Comparison of ENCODE assay signal across 9 cellular contexts in genomic region chr19:1254530-1255185, GRCh38. TPM values are rescaled to one million over a fixed set of nuclear protein-coding genes. Genes with fewer than 3 reads are reported as not detected.
DNase-seq lines count a peak whose midpoint lies in the region; ATAC-seq and TF ChIP-seq lines count a peak whose summit lies in the region.
"Had no signal": no experiment of that assay in that cellular context is flagged by ENCODE, and none has a peak within 500 bp of the region (broad histone marks: within the 10 kb centered on the region; RNA-seq: fewer than 3 reads in every experiment).

No MANE protein-coding gene starts in this region.

- WGBS in GM23248 (ENCODE audit: low coverage in 1 of 2, low lambda C conversion rate in 2 of 2, missing lambda C conversion rate in 2 of 2), 2 experiments = 86 to 88% methylated on average over 20 of the region's 20 CpGs

- peak overlapping the region; percentile 57 for H3K27ac Mint-ChIP-seq in activated CD8-positive, alpha-beta T cell treated with anti-CD3 and anti-CD28 coated beads for 36 hours

- peaks cover 42% of the 10 kb centered on the region for H3F3A ChIP-seq in GM23248 (ENCODE audit: insufficient read depth)

- no peaks in the 10 kb centered on the region for H3K27me3 Mint-ChIP-seq in activated CD8-positive, alpha-beta T cell treated with anti-CD3 and anti-CD28 coated beads for 36 hours

- H3K9me3 ChIP-seq in GM23248 (ENCODE audit: low read depth) (no peaks in the 10 kb centered on the region), iPS-15b (ENCODE audit: control insufficient read depth, insufficient read depth, low read length) (no peaks in the 10 kb centered on the region), skeletal muscle tissue (ENCODE audit: control insufficient read depth in 3 of 3, low read length in 3 of 3) (no peaks in the 10 kb centered on the region)

- intact Hi-C loops in activated CD8-positive, alpha-beta T cell treated with anti-CD3 and anti-CD28 coated beads for 36 hours (cut with micrococcal nuclease) = no loop called here

- H3K27me3 ChIP-seq in GM23248 (replicated peaks; ENCODE audit: insufficient read depth) (no peaks in the 10 kb centered on the region), iPS-15b (ENCODE audit: control insufficient read depth, insufficient read depth, low read length) (no peaks in the 10 kb centered on the region), skeletal muscle tissue (ENCODE audit: control insufficient read depth in 3 of 3, insufficient read depth in 3 of 3, low read length in 3 of 3) (no peaks in the 10 kb centered on the region)

- no peak overlapping the region for H3K4me3 Mint-ChIP-seq in activated CD8-positive, alpha-beta T cell treated with anti-CD3 and anti-CD28 coated beads for 36 hours

- H3K9ac ChIP-seq in GM23248 = peak overlapping the region; percentile 99
- H3K9ac ChIP-seq in iPS-15b (ENCODE audit: low read depth, low read length) = peak overlapping the region; percentile 24
- peak overlapping the region in 1 of 3 donors; percentile 62 for H3K9ac ChIP-seq in skeletal muscle tissue (ENCODE audit: low read depth in 1 of 3, low read length in 3 of 3)

- no peak for ATAC-seq in activated CD8-positive, alpha-beta T cell treated with anti-CD3 and anti-CD28 coated beads for 36 hours

- CTCF ChIA-PET in activated CD8-positive, alpha-beta T cell treated with anti-CD3 and anti-CD28 coated beads for 36 hours (lab: Charles Lee) = interaction anchor here (3.0 to 16.1 kb wide), 2 partner anchors 11 to 12 kb away, joined by 14 to 449 read pairs; partner anchors contain the start of gene ATP5F1D

- DNase-seq in GM23248 (peak; percentile 13), inferior parietal cortex (ENCODE audit: extremely low spot score) (no peak), NCI-H1048 (lab: John Stamatoyannopoulos, UW) (no peak)
- DNase-seq in activated CD8-positive, alpha-beta T cell treated with anti-CD3 and anti-CD28 coated beads for 36 hours = no peak
- DNase-seq in stimulated activated naive CD4-positive, alpha-beta T cell treated with Interleukin-2 at 50 U/mL for 16 hours (lab: John Stamatoyannopoulos, UW) = no peak
- no peak for DNase-seq in stimulated activated CD4-positive, alpha-beta T cell treated with anti-CD3 and anti-CD28 coated beads, Interleukin-2, amount 100 ng/mL, for 24 hours
- DNase-seq: NCI-H1694 had no signal

- no peak overlapping the region for H3K4me2 ChIP-seq in GM23248 (ENCODE audit: unreplicated experiment)

- H3K4me3 ChIP-seq in GM23248 = no peak overlapping the region
- H3K4me3 ChIP-seq in iPS-15b (ENCODE audit: low read depth, low read length) = no peak overlapping the region
- peak overlapping the region in 1 of 3 donors; percentile 22 for H3K4me3 ChIP-seq in skeletal muscle tissue (ENCODE audit: low read length in 3 of 3)

- H3K79me2 ChIP-seq in GM23248 (ENCODE audit: insufficient read depth) = peaks cover 72% of the 10 kb centered on the region

- TF ChIP-seq CTCF in activated CD8-positive, alpha-beta T cell treated with anti-CD3 and anti-CD28 coated beads for 36 hours (IDR thresholded peaks at IDR 0.05) = no peak

- H3K36me3 Mint-ChIP-seq in activated CD8-positive, alpha-beta T cell treated with anti-CD3 and anti-CD28 coated beads for 36 hours (ENCODE audit: low read depth) = peaks cover 51% of the 10 kb centered on the region

- peaks cover 32% of the 10 kb centered on the region for H3K4me1 ChIP-seq in GM23248 (ENCODE audit: insufficient read depth)
- H3K4me1 ChIP-seq in iPS-15b (ENCODE audit: control insufficient read depth, insufficient read depth, low read length) = peaks cover 5% of the 10 kb centered on the region
- peaks cover 46 to 60% (median 60%) of the 10 kb centered on the region in 3 donors for H3K4me1 ChIP-seq in skeletal muscle tissue (ENCODE audit: control insufficient read depth in 3 of 3, insufficient read depth in 3 of 3, low read length in 3 of 3)

- POLR2A ChIA-PET in activated CD8-positive, alpha-beta T cell treated with anti-CD3 and anti-CD28 coated beads for 36 hours (lab: Charles Lee) = interaction anchor here (1.0 to 1.8 kb wide), 5 partner anchors 10 to 15 kb away, joined by 3 to 8 read pairs (median 4); partner anchors contain the start of gene CIRBP

- H3K4me1 Mint-ChIP-seq in activated CD8-positive, alpha-beta T cell treated with anti-CD3 and anti-CD28 coated beads for 36 hours (ENCODE audit: low read depth) = peaks cover 35% of the 10 kb centered on the region

- no peaks in the 10 kb centered on the region for H4K20me1 ChIP-seq in GM23248 (ENCODE audit: insufficient read depth)

- peaks cover 43% of the 10 kb centered on the region for H3K36me3 ChIP-seq in GM23248 (ENCODE audit: low read depth)
- peaks cover 50% of the 10 kb centered on the region for H3K36me3 ChIP-seq in iPS-15b (ENCODE audit: control insufficient read depth, insufficient read depth, low read length)
- H3K36me3 ChIP-seq in skeletal muscle tissue (ENCODE audit: control insufficient read depth in 3 of 3, insufficient read depth in 3 of 3, low read length in 3 of 3) = peaks cover 28 to 44% (median 32%) of the 10 kb centered on the region in 3 donors

- in situ Hi-C loops in GM23248 (cut with MboI) = no loop called here

- H3K9me2 ChIP-seq in GM23248 (ENCODE audit: insufficient read depth) = no peaks in the 10 kb centered on the region

- no peak overlapping the region for H2AFZ ChIP-seq in GM23248

- peak overlapping the region; percentile 98 for H3K27ac ChIP-seq in GM23248
- peak overlapping the region; percentile 100 for H3K27ac ChIP-seq in skeletal muscle tissue (ENCODE audit: low read depth, low read length)

- H3K9me3 Mint-ChIP-seq in activated CD8-positive, alpha-beta T cell treated with anti-CD3 and anti-CD28 coated beads for 36 hours = no peaks in the 10 kb centered on the region

RNA-seq across cellular contexts. Expression of gene MIDN, which starts 6.3 kb away (rescaled TPM):
- total RNA-seq in GM23248 (2014; rRNA removed; shearing (Covaris generic)) = 9.4 and 18.5 TPM in 2 replicates
- polyA plus RNA-seq in GM23248 (2016; fragmentation: Nextera tagmentation; extraction: Ambion mirVana) = 3.1 and 4.0 TPM in 2 replicates
- 10 to 100 TPM; 41.1 to 43.9 TPM for total RNA-seq in activated CD8-positive, alpha-beta T cell treated with anti-CD3 and anti-CD28 coated beads for 36 hours
- total RNA-seq in skeletal muscle tissue = 5.2 TPM

RNA-seq across cellular contexts. Expression of gene ATP5F1D, which starts 13.1 kb away (rescaled TPM):
- 27.4 and 38.9 TPM in 2 replicates for total RNA-seq in GM23248 (2014; rRNA removed; shearing (Covaris generic))
- polyA plus RNA-seq in GM23248 (2016; fragmentation: Nextera tagmentation; extraction: Ambion mirVana) = 287 and 290 TPM in 2 replicates
- total RNA-seq in activated CD8-positive, alpha-beta T cell treated with anti-CD3 and anti-CD28 coated beads for 36 hours = 100 to 1,000 TPM; 186 to 199 TPM
- 24.5 TPM for total RNA-seq in skeletal muscle tissue

RNA-seq across cellular contexts. Expression of gene CIRBP, which starts 14.5 kb away (rescaled TPM):
- total RNA-seq in GM23248 (2014; rRNA removed; shearing (Covaris generic)) = 239 and 392 TPM in 2 replicates
- polyA plus RNA-seq in GM23248 (2016; fragmentation: Nextera tagmentation; extraction: Ambion mirVana) = 163 and 185 TPM in 2 replicates
- 100 to 1,000 TPM; 161 to 180 TPM for total RNA-seq in activated CD8-positive, alpha-beta T cell treated with anti-CD3 and anti-CD28 coated beads for 36 hours
- total RNA-seq in skeletal muscle tissue = 413 TPM

RNA-seq across cellular contexts. Expression of gene CBARP, which starts 16.9 kb away (rescaled TPM):
- 2.7 and 4.5 TPM in 2 replicates for total RNA-seq in GM23248 (2014; rRNA removed; shearing (Covaris generic))
- polyA plus RNA-seq in GM23248 (2016; fragmentation: Nextera tagmentation; extraction: Ambion mirVana) = 0.29 and 0.41 TPM in 2 replicates
- total RNA-seq in activated CD8-positive, alpha-beta T cell treated with anti-CD3 and anti-CD28 coated beads for 36 hours = under 1 TPM; 0.49 to 0.86 TPM
- not detected for total RNA-seq in skeletal muscle tissue

RNA-seq across cellular contexts. Expression of gene FAM174C, which starts 20.7 kb away (rescaled TPM):
- 61.5 and 84.5 TPM in 2 replicates for total RNA-seq in GM23248 (2014; rRNA removed; shearing (Covaris generic))
- 67.8 and 81.6 TPM in 2 replicates for polyA plus RNA-seq in GM23248 (2016; fragmentation: Nextera tagmentation; extraction: Ambion mirVana)
- 10 to 100 TPM; 77.0 to 88.0 TPM for total RNA-seq in activated CD8-positive, alpha-beta T cell treated with anti-CD3 and anti-CD28 coated beads for 36 hours
- 9.4 TPM for total RNA-seq in skeletal muscle tissue
